Comparison of ENCODE assay signal across 1 cellular context in the genomic region with DNA sequence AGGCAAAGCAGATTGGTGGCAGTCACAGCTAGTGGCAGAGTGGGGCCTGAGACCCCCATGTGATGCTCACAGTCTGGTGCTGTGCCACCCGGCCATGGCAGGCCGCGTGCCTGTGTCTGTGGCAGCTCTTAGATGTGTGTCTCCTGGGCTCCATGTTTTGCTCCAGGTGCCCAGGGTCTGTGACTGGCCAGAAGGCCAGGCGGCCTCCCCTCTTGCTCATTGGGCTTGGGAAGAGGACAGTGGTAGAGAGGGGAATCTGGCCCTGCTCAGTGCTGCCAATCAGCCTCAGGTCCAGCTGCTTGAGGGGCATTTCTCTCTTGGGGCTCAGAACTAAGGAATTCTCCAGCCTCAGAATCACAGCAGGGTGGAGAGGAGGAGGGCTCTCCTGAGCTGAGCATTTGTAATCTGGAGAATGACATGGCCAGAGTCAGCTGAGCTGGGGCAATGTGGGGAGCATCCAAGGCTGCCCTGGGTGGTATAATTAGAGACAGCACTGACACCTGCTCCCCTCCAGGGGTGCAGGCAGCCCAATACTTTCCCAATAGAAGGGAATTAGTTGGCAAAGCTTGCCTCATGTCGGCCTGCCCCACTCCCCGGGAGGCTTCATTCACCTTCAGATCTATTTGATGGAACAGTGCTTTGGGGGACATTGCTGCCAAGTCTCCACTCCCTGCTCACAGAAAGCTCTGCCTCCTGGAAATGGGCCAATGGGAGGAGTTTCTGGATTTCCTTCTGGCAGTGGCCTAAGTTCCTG.
TF ChIP-seq lines count a peak whose summit lies in the region.

No MANE protein-coding gene starts in this region.

TF ChIP-seq in IMR-90, 13 proteins besides CTCF, POLR2A, EP300 and RAD21:
- TF ChIP-seq MXI1 (IDR thresholded peaks at IDR 0.05; ENCODE audit: borderline replicate concordance, low read depth, low read length) (no peak), USF2 (IDR thresholded peaks at IDR 0.05; ENCODE audit: low read depth, low read length) (no peak), RCOR1 (IDR thresholded peaks at IDR 0.05; ENCODE audit: insufficient replicate concordance, low read length) (no peak), NFE2L2 (IDR thresholded peaks at IDR 0.05; ENCODE audit: low read depth, low read length) (no peak), RFX5 (IDR thresholded peaks at IDR 0.05; ENCODE audit: low read depth, low read length) (no peak), BHLHE40 (IDR thresholded peaks at IDR 0.05; ENCODE audit: low read depth, low read length) (no peak), CEBPB (IDR thresholded peaks at IDR 0.05; ENCODE audit: low read depth, low read length) (no peak), MAFK (IDR thresholded peaks at IDR 0.05; ENCODE audit: low read depth, low read length) (no peak), CHD1 (IDR thresholded peaks at IDR 0.05; ENCODE audit: low read depth, low read length) (no peak), SMC3 (IDR thresholded peaks at IDR 0.05; ENCODE audit: low read depth, low read length) (no peak), MAZ (IDR thresholded peaks at IDR 0.05; ENCODE audit: borderline replicate concordance, low read depth, low read length) (no peak), FOS (IDR thresholded peaks at IDR 0.05; ENCODE audit: low read depth, low read length) (no peak)
- TF ChIP-seq, protein P1, sequence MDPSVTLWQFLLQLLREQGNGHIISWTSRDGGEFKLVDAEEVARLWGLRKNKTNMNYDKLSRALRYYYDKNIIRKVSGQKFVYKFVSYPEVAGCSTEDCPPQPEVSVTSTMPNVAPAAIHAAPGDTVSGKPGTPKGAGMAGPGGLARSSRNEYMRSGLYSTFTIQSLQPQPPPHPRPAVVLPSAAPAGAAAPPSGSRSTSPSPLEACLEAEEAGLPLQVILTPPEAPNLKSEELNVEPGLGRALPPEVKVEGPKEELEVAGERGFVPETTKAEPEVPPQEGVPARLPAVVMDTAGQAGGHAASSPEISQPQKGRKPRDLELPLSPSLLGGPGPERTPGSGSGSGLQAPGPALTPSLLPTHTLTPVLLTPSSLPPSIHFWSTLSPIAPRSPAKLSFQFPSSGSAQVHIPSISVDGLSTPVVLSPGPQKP (IDR thresholded peaks at IDR 0.05; ENCODE audit: borderline replicate concordance, low read depth, low read length) = no peak
